In the genomic region with DNA sequence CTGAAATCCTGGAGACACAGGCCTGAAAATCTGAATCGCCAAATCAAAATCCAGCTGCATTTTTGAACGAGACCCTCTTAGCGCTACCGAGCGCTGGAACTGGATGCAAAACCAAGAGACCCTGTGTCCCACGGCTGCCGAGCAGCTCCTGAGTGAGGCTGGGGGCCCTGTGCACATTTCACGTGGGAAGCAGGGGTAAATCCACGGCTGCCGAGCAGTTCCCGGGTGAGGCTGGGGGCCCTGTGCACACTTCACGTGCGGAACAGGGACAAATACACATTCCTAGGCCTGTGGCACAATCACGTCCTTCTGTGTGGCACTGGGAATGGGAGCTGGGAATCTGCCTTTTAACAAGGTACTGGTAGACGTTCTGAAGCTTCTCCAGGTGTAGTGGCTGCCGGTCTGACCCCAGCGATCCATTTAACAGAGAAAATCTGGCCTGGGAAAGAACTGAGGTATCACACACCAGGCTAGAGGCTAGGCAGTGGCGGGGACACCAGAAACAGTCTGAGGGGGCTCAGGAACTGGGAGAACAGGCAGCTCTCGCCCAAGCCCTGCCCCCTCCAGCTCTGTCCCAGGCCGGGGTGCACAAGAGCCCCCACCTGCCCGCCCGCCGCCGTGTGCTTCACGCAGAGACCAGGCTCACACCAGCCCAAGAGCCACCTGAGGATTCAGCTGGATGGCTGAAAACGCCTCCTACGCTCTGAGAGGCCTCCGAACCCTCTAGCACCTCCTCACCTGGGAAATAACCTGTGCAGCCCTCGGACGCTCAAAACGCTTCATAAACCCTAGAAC, we compare ENCODE assay signal across 24 cellular contexts. TPM values are rescaled to one million over a fixed set of nuclear protein-coding genes. Genes with fewer than 3 reads are reported as not detected.
"Had no signal": no experiment of that assay in that cellular context is flagged by ENCODE, and none has a peak within 500 bp of the region (broad histone marks: within the 10 kb centered on the region; RNA-seq: fewer than 3 reads in every experiment).

No MANE protein-coding gene starts in this region.

- H3K36me3 Mint-ChIP-seq: activated naive CD8-positive, alpha-beta T cell treated with anti-CD3 and anti-CD28 coated beads, Interleukin-2, amount 10 ng/mL, durations not matched to agents 7 days and 5 days; WTC11 had no signal

- ATAC-seq: activated CD8-positive, alpha-beta T cell treated with anti-CD3 and anti-CD28 coated beads, Interleukin-2, amount 10 ng/mL, durations not matched to agents 7 days and 5 days; body of pancreas; PC-3; T-helper 17 cell; WTC11 had no signal

- H3K27ac ChIP-seq: body of pancreas had no signal

- H3K27ac Mint-ChIP-seq: activated CD8-positive, alpha-beta T cell treated with anti-CD3 and anti-CD28 coated beads, Interleukin-2, amount 10 ng/mL, durations not matched to agents 7 days and 5 days; activated naive CD8-positive, alpha-beta T cell treated with anti-CD3 and anti-CD28 coated beads, Interleukin-2, amount 10 ng/mL, durations not matched to agents 7 days and 5 days; T-helper 17 cell; WTC11 had no signal

- H3K4me1 ChIP-seq: adrenal gland, body of pancreas had no signal

- H3K9me3 ChIP-seq: adrenal gland, body of pancreas had no signal

- DNase-seq: activated CD4-positive, alpha-beta T cell treated with anti-CD3 and anti-CD28 coated beads for 48 hours; activated CD4-positive, alpha-beta T cell treated with anti-CD3 and anti-CD28 coated beads, Interleukin-2, amount 50 U/mL, for 4 hours; activated CD4-positive, CD25-positive, alpha-beta regulatory T cell treated with anti-CD3 and anti-CD28 coated beads, Interleukin-2, amount 50 U/mL, for 72 hours; activated CD8-positive, alpha-beta memory T cell treated with anti-CD3 and anti-CD28 coated beads, Interleukin-2, amount 50 U/mL, for 48 hours; activated CD8-positive, alpha-beta T cell treated with anti-CD3 and anti-CD28 coated beads, Interleukin-2, amount 10 ng/mL, durations not matched to agents 7 days and 5 days; activated naive CD4-positive, alpha-beta T cell treated with anti-CD3 and anti-CD28 coated beads, Interleukin-2, amount 50 U/mL, for 16 hours; activated naive CD8-positive, alpha-beta T cell treated with anti-CD3 and anti-CD28 coated beads, Interleukin-2, amount 10 ng/mL, durations not matched to agents 7 days and 5 days; activated T-cell treated with anti-CD3 and anti-CD28 coated beads, Interleukin-2, amount 50 U/mL, for 1 hour; anterior cingulate cortex; Kasumi-1; KBM-7; NCI-H1105 treated with DMSO at 0.1 percent for 48 hours; NCI-H1436 treated with DMSO at 0.1 percent for 48 hours; NCI-H187; NCI-H2081; NCI-H446; NCI-H524; PC-3; SHP77 treated with DMSO at 0.1 percent for 48 hours; T-helper 17 cell; T-helper 9 cell had no signal

- H3K27me3 ChIP-seq: adrenal gland, body of pancreas had no signal

- H3K4me3 ChIP-seq: adrenal gland, body of pancreas had no signal

- H3K9me3 Mint-ChIP-seq: activated naive CD8-positive, alpha-beta T cell treated with anti-CD3 and anti-CD28 coated beads, Interleukin-2, amount 10 ng/mL, durations not matched to agents 7 days and 5 days; WTC11 had no signal

- H3K27me3 Mint-ChIP-seq: activated naive CD8-positive, alpha-beta T cell treated with anti-CD3 and anti-CD28 coated beads, Interleukin-2, amount 10 ng/mL, durations not matched to agents 7 days and 5 days had no signal

- H3K4me3 Mint-ChIP-seq: activated CD8-positive, alpha-beta T cell treated with anti-CD3 and anti-CD28 coated beads, Interleukin-2, amount 10 ng/mL, durations not matched to agents 7 days and 5 days; activated naive CD8-positive, alpha-beta T cell treated with anti-CD3 and anti-CD28 coated beads, Interleukin-2, amount 10 ng/mL, durations not matched to agents 7 days and 5 days; T-helper 17 cell; WTC11 had no signal

- H3K36me3 ChIP-seq: adrenal gland had no signal

- H3K4me1 Mint-ChIP-seq: activated naive CD8-positive, alpha-beta T cell treated with anti-CD3 and anti-CD28 coated beads, Interleukin-2, amount 10 ng/mL, durations not matched to agents 7 days and 5 days; T-helper 17 cell had no signal

RNA-seq across cellular contexts. Expression of gene C2CD4C, which starts 11.0 kb away (rescaled TPM):
- total RNA-seq: activated CD8-positive, alpha-beta T cell treated with anti-CD3 and anti-CD28 coated beads, Interleukin-2, amount 10 ng/mL, durations not matched to agents 7 days and 5 days; activated naive CD8-positive, alpha-beta T cell treated with anti-CD3 and anti-CD28 coated beads, Interleukin-2, amount 10 ng/mL, durations not matched to agents 7 days and 5 days; T-helper 17 cell had no signal

RNA-seq across cellular contexts. Expression of gene SHC2, which starts 40.9 kb away (rescaled TPM):
- total RNA-seq: activated CD8-positive, alpha-beta T cell treated with anti-CD3 and anti-CD28 coated beads, Interleukin-2, amount 10 ng/mL, durations not matched to agents 7 days and 5 days; T-helper 17 cell had no signal
